In the genomic region with DNA sequence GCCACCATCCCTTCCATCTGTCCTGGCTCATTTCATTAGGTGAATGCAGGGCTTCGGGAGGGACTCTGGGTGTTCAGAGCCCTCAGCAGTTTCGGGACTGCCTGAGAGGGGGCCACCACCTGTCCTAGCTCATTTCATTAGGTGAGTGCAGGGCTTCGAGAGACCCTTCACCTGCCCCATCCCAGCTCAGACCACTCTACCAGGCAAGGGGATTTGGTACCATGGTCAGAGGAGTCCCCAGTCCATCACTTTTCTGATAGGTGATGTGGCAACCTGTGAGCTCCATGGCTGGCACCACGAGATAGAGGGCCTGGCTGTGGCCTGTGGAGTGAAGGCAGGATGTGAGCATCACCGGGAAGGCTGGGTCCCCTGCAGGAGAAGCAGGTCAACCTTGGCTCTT, we compare ENCODE assay signal across 9 cellular contexts.
"Had no signal": no experiment of that assay in that cellular context is flagged by ENCODE, and none has a peak within 500 bp of the region (broad histone marks: within the 10 kb centered on the region; RNA-seq: fewer than 3 reads in every experiment).

No MANE protein-coding gene starts in this region.

- ATAC-seq: HCT116, HepG2 had no signal

- H3K4me1 ChIP-seq: HAP-1 had no signal

- DNase-seq: GM23248, GOT3, H7, HFFc6, KBM-7 had no signal

- H2AFZ ChIP-seq: GM23248 had no signal

- H3K9me3 ChIP-seq: HAP-1 had no signal

- H3K4me3 ChIP-seq: GM23248, HAP-1 had no signal

- H3K27ac ChIP-seq: GM23248, HL-60 had no signal
